In the genomic region with DNA sequence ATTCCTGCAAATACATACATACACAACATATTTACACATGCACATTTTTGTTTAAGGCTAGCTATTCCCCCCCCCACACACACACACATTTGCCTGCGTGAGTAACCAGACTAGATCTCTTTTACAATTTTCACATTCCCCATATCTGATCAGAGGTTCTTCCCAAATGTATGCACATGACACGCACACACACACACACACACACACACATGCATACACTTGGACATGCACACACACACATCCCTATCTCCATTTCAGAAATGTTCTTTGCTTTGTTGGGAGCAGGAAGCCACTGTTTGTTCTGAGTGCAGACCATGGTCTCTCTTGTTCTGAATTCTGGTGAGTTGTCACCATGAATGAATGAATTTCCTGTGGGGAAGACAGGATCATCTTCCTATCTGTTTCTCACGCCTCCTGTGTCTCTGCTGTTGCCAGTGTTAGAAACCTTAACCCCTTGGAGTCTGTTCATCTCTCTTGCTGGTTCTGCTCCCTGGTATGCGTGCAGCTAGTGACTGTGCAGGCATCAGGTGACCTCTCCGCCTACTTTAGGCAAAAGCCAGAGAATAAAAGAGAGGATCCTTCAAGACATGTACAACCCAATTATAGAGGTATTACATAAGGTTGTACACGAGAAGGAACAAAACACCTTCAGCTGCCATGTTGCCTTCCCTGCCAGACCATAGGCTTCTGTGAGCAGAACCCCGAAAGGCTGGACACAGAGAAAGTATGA, we compare ENCODE assay signal across 2 cellular contexts.
TF ChIP-seq lines count a peak whose summit lies in the region.

No MANE protein-coding gene starts in this region.

TF ChIP-seq in H1, 55 proteins besides CTCF, POLR2A, EP300 and RAD21 (continued from another document):
- TF ChIP-seq TEAD4 (IDR thresholded peaks at IDR 0.05; ENCODE audit: low read depth, low read length) (no peak), SIX5 (IDR thresholded peaks at IDR 0.05; ENCODE audit: low read depth, low read length) (no peak), CREB1 (IDR thresholded peaks at IDR 0.05) (no peak), POLR2AphosphoS5 (IDR thresholded peaks at IDR 0.05; ENCODE audit: low read depth, low read length) (no peak), ZNF274 (IDR thresholded peaks at IDR 0.05; ENCODE audit: borderline replicate concordance, extremely low read depth, low read length) (no peak), TAF1 (IDR thresholded peaks at IDR 0.05; ENCODE audit: low read depth, low read length) (no peak), BACH1 (IDR thresholded peaks at IDR 0.05; ENCODE audit: low read length) (no peak), KDM1A (IDR thresholded peaks at IDR 0.05; ENCODE audit: borderline replicate concordance, low read length) (no peak), BRCA1 (IDR thresholded peaks at IDR 0.05; ENCODE audit: low read depth, low read length) (no peak), CBX8 (IDR thresholded peaks at IDR 0.05; ENCODE audit: borderline replicate concordance, low read depth, low read length) (no peak), JUN (IDR thresholded peaks at IDR 0.05; ENCODE audit: low read depth, low read length) (no peak), PHF8 (conservative IDR thresholded peaks at IDR 0.05; ENCODE audit: low read depth, low read length) (no peak), SP4 (IDR thresholded peaks at IDR 0.05; ENCODE audit: low read length) (no peak), RFX5 (IDR thresholded peaks at IDR 0.05; ENCODE audit: borderline replicate concordance, low read depth, low read length) (no peak)
- TF ChIP-seq, protein P1, sequence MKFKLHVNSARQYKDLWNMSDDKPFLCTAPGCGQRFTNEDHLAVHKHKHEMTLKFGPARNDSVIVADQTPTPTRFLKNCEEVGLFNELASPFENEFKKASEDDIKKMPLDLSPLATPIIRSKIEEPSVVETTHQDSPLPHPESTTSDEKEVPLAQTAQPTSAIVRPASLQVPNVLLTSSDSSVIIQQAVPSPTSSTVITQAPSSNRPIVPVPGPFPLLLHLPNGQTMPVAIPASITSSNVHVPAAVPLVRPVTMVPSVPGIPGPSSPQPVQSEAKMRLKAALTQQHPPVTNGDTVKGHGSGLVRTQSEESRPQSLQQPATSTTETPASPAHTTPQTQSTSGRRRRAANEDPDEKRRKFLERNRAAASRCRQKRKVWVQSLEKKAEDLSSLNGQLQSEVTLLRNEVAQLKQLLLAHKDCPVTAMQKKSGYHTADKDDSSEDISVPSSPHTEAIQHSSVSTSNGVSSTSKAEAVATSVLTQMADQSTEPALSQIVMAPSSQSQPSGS (IDR thresholded peaks at IDR 0.05; ENCODE audit: low read length): no peak
TF ChIP-seq in H1: peak in this region for 0.

TF ChIP-seq in neural cell, 6 proteins besides CTCF, POLR2A, EP300 and RAD21 (continued from another document):
- TF ChIP-seq, protein P2, sequence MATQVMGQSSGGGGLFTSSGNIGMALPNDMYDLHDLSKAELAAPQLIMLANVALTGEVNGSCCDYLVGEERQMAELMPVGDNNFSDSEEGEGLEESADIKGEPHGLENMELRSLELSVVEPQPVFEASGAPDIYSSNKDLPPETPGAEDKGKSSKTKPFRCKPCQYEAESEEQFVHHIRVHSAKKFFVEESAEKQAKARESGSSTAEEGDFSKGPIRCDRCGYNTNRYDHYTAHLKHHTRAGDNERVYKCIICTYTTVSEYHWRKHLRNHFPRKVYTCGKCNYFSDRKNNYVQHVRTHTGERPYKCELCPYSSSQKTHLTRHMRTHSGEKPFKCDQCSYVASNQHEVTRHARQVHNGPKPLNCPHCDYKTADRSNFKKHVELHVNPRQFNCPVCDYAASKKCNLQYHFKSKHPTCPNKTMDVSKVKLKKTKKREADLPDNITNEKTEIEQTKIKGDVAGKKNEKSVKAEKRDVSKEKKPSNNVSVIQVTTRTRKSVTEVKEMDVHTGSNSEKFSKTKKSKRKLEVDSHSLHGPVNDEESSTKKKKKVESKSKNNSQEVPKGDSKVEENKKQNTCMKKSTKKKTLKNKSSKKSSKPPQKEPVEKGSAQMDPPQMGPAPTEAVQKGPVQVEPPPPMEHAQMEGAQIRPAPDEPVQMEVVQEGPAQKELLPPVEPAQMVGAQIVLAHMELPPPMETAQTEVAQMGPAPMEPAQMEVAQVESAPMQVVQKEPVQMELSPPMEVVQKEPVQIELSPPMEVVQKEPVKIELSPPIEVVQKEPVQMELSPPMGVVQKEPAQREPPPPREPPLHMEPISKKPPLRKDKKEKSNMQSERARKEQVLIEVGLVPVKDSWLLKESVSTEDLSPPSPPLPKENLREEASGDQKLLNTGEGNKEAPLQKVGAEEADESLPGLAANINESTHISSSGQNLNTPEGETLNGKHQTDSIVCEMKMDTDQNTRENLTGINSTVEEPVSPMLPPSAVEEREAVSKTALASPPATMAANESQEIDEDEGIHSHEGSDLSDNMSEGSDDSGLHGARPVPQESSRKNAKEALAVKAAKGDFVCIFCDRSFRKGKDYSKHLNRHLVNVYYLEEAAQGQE (IDR thresholded peaks at IDR 0.05; ENCODE audit: borderline replicate concordance): no peak
- TF ChIP-seq POLR2AphosphoS5 (IDR thresholded peaks at IDR 0.05) (no peak), TAF1 (IDR thresholded peaks at IDR 0.05; ENCODE audit: low read depth) (no peak)
